In the genomic region with DNA sequence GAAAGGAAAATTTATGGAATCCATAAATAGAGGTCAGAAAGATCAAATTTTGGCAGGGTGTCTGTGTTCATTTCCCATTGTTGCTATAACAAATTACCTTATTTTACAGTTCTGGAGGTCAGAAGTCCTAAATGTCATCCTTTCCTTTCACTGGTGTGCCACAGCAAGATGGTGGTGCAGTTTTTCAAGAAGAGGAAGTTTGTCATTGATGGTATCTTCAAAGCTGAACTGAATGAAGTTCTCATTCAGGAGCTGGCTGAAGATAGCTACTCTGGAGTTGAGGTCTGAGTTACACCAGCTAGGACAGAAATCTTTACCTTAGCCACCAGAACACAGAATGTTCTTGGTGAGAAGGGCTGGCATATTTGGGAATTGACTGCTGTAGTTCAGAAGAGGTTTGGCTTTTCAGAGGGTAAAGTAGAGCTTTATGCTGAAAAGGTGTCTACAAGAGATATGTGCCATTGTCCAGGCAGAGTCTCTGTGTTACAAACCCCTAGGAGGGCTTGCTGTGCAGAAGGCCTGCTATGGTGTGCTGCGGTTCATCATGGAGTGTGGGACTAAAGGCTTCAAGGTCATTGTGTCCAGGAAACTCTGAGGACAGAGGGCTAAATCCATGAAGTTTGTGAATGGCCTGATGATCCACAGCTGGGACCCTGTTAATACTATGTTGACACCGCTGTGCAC, we compare ENCODE assay signal across 37 cellular contexts. TPM values are rescaled to one million over a fixed set of nuclear protein-coding genes. Genes with fewer than 3 reads are reported as not detected.
"Had no signal": no experiment of that assay in that cellular context is flagged by ENCODE, and none has a peak within 500 bp of the region (broad histone marks: within the 10 kb centered on the region; RNA-seq: fewer than 3 reads in every experiment).

No MANE protein-coding gene starts in this region.

- H3K4me1 ChIP-seq: ascending aorta, breast epithelium, esophagus muscularis mucosa, gastroesophageal sphincter, heart right ventricle had no signal

- ATAC-seq: activated naive CD4-positive, alpha-beta T cell treated with anti-CD3 and anti-CD28 coated beads, Interleukin-2, amount 50 U/mL, for 72 hours; activated T-cell treated with anti-CD3 and anti-CD28 coated beads, Interleukin-2, amount 50 U/mL, for 72 hours; effector memory CD8-positive, alpha-beta T cell; gastroesophageal sphincter; heart right ventricle; WTC11 had no signal

- H3K27me3 ChIP-seq: ascending aorta, breast epithelium, gastroesophageal sphincter had no signal

- H3K9me3 Mint-ChIP-seq: activated naive CD4-positive, alpha-beta T cell treated with anti-CD3 and anti-CD28 coated beads, Interleukin-2, amount 10 ng/mL, durations not matched to agents 7 days and 5 days; activated naive CD4-positive, alpha-beta T cell treated with anti-CD3 and anti-CD28 coated beads, Interleukin-2, amount 50 U/mL, for 72 hours; activated naive CD8-positive, alpha-beta T cell treated with anti-CD3 and anti-CD28 coated beads, Interleukin-2, amount 10 ng/mL, durations not matched to agents 7 days and 5 days; activated T-cell treated with anti-CD3 and anti-CD28 coated beads, Interleukin-2, amount 50 U/mL, for 24 hours; activated T-cell treated with anti-CD3 and anti-CD28 coated beads, Interleukin-2, amount 50 U/mL, for 72 hours; brain; central memory CD8-positive, alpha-beta T cell; effector memory CD8-positive, alpha-beta T cell had no signal

- H3K79me2 ChIP-seq: hepatocyte had no signal

- H3K4me3 Mint-ChIP-seq: activated naive CD4-positive, alpha-beta T cell treated with anti-CD3 and anti-CD28 coated beads, Interleukin-2, amount 10 ng/mL, durations not matched to agents 7 days and 5 days; activated naive CD8-positive, alpha-beta T cell treated with anti-CD3 and anti-CD28 coated beads, Interleukin-2, amount 10 ng/mL, durations not matched to agents 7 days and 5 days; activated T-cell treated with anti-CD3 and anti-CD28 coated beads, Interleukin-2, amount 50 U/mL, for 24 hours; activated T-cell treated with anti-CD3 and anti-CD28 coated beads, Interleukin-2, amount 50 U/mL, for 72 hours; brain; central memory CD8-positive, alpha-beta T cell; effector memory CD8-positive, alpha-beta T cell; WTC11 had no signal

- H3K27ac Mint-ChIP-seq: activated naive CD4-positive, alpha-beta T cell treated with anti-CD3 and anti-CD28 coated beads, Interleukin-2, amount 10 ng/mL, durations not matched to agents 7 days and 5 days; activated naive CD4-positive, alpha-beta T cell treated with anti-CD3 and anti-CD28 coated beads, Interleukin-2, amount 50 U/mL, for 72 hours; activated naive CD8-positive, alpha-beta T cell treated with anti-CD3 and anti-CD28 coated beads, Interleukin-2, amount 10 ng/mL, durations not matched to agents 7 days and 5 days; activated T-cell treated with anti-CD3 and anti-CD28 coated beads, Interleukin-2, amount 50 U/mL, for 24 hours; activated T-cell treated with anti-CD3 and anti-CD28 coated beads, Interleukin-2, amount 50 U/mL, for 72 hours; brain; effector memory CD8-positive, alpha-beta T cell; WTC11 had no signal

- H2AFZ ChIP-seq: hepatocyte had no signal

- H3K4me1 Mint-ChIP-seq: brain, WTC11 had no signal

- H3K36me3 Mint-ChIP-seq: activated naive CD4-positive, alpha-beta T cell treated with anti-CD3 and anti-CD28 coated beads, Interleukin-2, amount 10 ng/mL, durations not matched to agents 7 days and 5 days; activated naive CD4-positive, alpha-beta T cell treated with anti-CD3 and anti-CD28 coated beads, Interleukin-2, amount 50 U/mL, for 72 hours; activated naive CD8-positive, alpha-beta T cell treated with anti-CD3 and anti-CD28 coated beads, Interleukin-2, amount 10 ng/mL, durations not matched to agents 7 days and 5 days; brain; WTC11 had no signal

- H3K36me3 ChIP-seq: ascending aorta, breast epithelium, heart right ventricle had no signal

- H3K9me3 ChIP-seq: ascending aorta, breast epithelium, esophagus muscularis mucosa, gastroesophageal sphincter, heart right ventricle had no signal

- DNase-seq: activated CD4-positive, alpha-beta T cell treated with anti-CD3 and anti-CD28 coated beads for 48 hours; activated CD4-positive, alpha-beta T cell treated with anti-CD3 and anti-CD28 coated beads, Interleukin-2, amount 50 U/mL, for 1 hour; activated CD4-positive, alpha-beta T cell treated with anti-CD3 and anti-CD28 coated beads, Interleukin-2, amount 50 U/mL, for 48 hours; activated CD8-positive, alpha-beta memory T cell treated with anti-CD3 and anti-CD28 coated beads, Interleukin-2, amount 50 U/mL, for 48 hours; activated gamma-delta T cell; activated naive CD4-positive, alpha-beta T cell; activated naive CD4-positive, alpha-beta T cell treated with anti-CD3 and anti-CD28 coated beads, Interleukin-2, amount 10 ng/mL, durations not matched to agents 7 days and 5 days; activated naive CD8-positive, alpha-beta T cell treated with anti-CD3 and anti-CD28 coated beads, Interleukin-2, amount 10 ng/mL, durations not matched to agents 7 days and 5 days; activated T-cell treated with anti-CD3 and anti-CD28 coated beads for 4 hours; activated T-cell treated with anti-CD3 and anti-CD28 coated beads, Interleukin-2, amount 50 U/mL, for 24 hours; activated T-cell treated with anti-CD3 and anti-CD28 coated beads, Interleukin-2, amount 50 U/mL, for 72 hours; cortex of kidney; dermis blood vessel endothelial cell; effector CD4-positive, alpha-beta T cell; effector memory CD8-positive, alpha-beta T cell; erythroblast; foreskin melanocyte; heart right ventricle; T-helper 2 cell had no signal

- FAIRE-seq: colon, TTC549 had no signal

- H3K4me3 ChIP-seq: ascending aorta, breast epithelium, esophagus muscularis mucosa, gastroesophageal sphincter, heart right ventricle, hepatocyte had no signal

- H3K27ac ChIP-seq: ascending aorta, breast epithelium, esophagus muscularis mucosa, gastroesophageal sphincter, heart right ventricle, hepatocyte, VCaP had no signal

- H3K4me2 ChIP-seq: hepatocyte had no signal

RNA-seq across cellular contexts. Expression of gene PRDM13, which starts 30.9 kb away (rescaled TPM):
- total RNA-seq: activated naive CD4-positive, alpha-beta T cell treated with anti-CD3 and anti-CD28 coated beads, Interleukin-2, amount 50 U/mL, for 72 hours; activated naive CD8-positive, alpha-beta T cell treated with anti-CD3 and anti-CD28 coated beads, Interleukin-2, amount 10 ng/mL, durations not matched to agents 7 days and 5 days; activated T-cell treated with anti-CD3 and anti-CD28 coated beads, Interleukin-2, amount 50 U/mL, for 72 hours; ascending aorta; breast epithelium; cardiac septum; chondrocyte; dermis blood vessel endothelial cell; esophagus muscularis mucosa; fibroblast of lung; fibroblast of villous mesenchyme; gastroesophageal sphincter; glomerular endothelial cell; heart right ventricle; hepatocyte; T-helper 1 cell treated with Interleukin-12 subunit alpha and Interleukin-12 subunit beta and Interleukin-4 antibody, amounts not matched to agents 30 ng/mL and 1 ng/mL, for 36 hours had no signal
